ENCODE assay signal across 1 cellular context in genomic region chr1:1400576-1401456, GRCh38.
TF ChIP-seq lines count a peak whose summit lies in the region.

No MANE protein-coding gene starts in this region.

TF ChIP-seq in HepG2, 621 proteins besides CTCF, POLR2A, EP300 and RAD21 (continued from another document and continues in another):
- no peak for TF ChIP-seq CEBPZ (IDR thresholded peaks at IDR 0.05; ENCODE audit: low read length)
- TF ChIP-seq ASH2L (IDR thresholded peaks at IDR 0.05; ENCODE audit: insufficient read length, low read depth, low read length), result peak; percentile 89
- TF ChIP-seq EED (CRISPR knock-in tag; IDR thresholded peaks at IDR 0.05), result no peak
- peak; percentile 89; the same call in 1 of the 2 replicates for TF ChIP-seq ZSCAN31 (CRISPR knock-in tag; IDR thresholded peaks at IDR 0.05; ENCODE audit: low read depth)
- TF ChIP-seq ZKSCAN5 (CRISPR knock-in tag; IDR thresholded peaks at IDR 0.05), result 0 out of 2 replicates have a peak, but pooled peaks have one; percentile 61
- peak; percentile 69; the same call in 1 of the 2 replicates for TF ChIP-seq ZNF296 (CRISPR knock-in tag; conservative IDR thresholded peaks at IDR 0.05)
- TF ChIP-seq PHF20 (CRISPR knock-in tag; IDR thresholded peaks at IDR 0.05), result peak; percentile 71
- peak; percentile 69 for TF ChIP-seq CEBPG (CRISPR knock-in tag; IDR thresholded peaks at IDR 0.05)
- peak; percentile 99 for TF ChIP-seq SALL1 (CRISPR knock-in tag; IDR thresholded peaks at IDR 0.05)
- TF ChIP-seq DRAP1 (CRISPR knock-in tag; IDR thresholded peaks at IDR 0.05), result peak; percentile 85
- TF ChIP-seq SMARCE1 (IDR thresholded peaks at IDR 0.05; ENCODE audit: borderline replicate concordance), result no peak
- peak; percentile 88 for TF ChIP-seq POGK (CRISPR knock-in tag; conservative IDR thresholded peaks at IDR 0.05)
- no peak for TF ChIP-seq KLF9 (CRISPR knock-in tag; IDR thresholded peaks at IDR 0.05; ENCODE audit: low read depth)
- TF ChIP-seq KDM1A (CRISPR knock-in tag; IDR thresholded peaks at IDR 0.05), result peak; percentile 84
- peak; percentile 87 for TF ChIP-seq ZNF639 (CRISPR knock-in tag; conservative IDR thresholded peaks at IDR 0.05)
- TF ChIP-seq ZNF382 (CRISPR knock-in tag; IDR thresholded peaks at IDR 0.05; ENCODE audit: borderline replicate concordance), result no peak
- TF ChIP-seq KLF16 (CRISPR knock-in tag; IDR thresholded peaks at IDR 0.05), result peak in 1 of 2 experiments; percentile 96; a peak in 2 of 4 replicates
- peak; percentile 36; the same call in 1 of the 2 replicates for TF ChIP-seq SNAI1 (CRISPR knock-in tag; IDR thresholded peaks at IDR 0.05; ENCODE audit: borderline replicate concordance)
- TF ChIP-seq ZHX2 (IDR thresholded peaks at IDR 0.05; ENCODE audit: low read depth), result peak; percentile 65; the same call in 1 of the 2 replicates
- no peak; the same call in 1 of the 2 replicates for TF ChIP-seq ZHX2 (CRISPR knock-in tag; IDR thresholded peaks at IDR 0.05; ENCODE audit: borderline replicate concordance)
- TF ChIP-seq EHMT2 (IDR thresholded peaks at IDR 0.05; ENCODE audit: borderline replicate concordance, low read depth, low read length), result no peak
- no peak for TF ChIP-seq RAD51 (IDR thresholded peaks at IDR 0.05; ENCODE audit: borderline replicate concordance)
- peak; percentile 62 for TF ChIP-seq KDM3A (CRISPR knock-in tag; IDR thresholded peaks at IDR 0.05; ENCODE audit: low read depth)
- TF ChIP-seq ZSCAN21 (CRISPR knock-in tag; IDR thresholded peaks at IDR 0.05; ENCODE audit: borderline replicate concordance), result peak; percentile 89
- TF ChIP-seq FOXA1 (IDR thresholded peaks at IDR 0.05), result peak; percentile 73
- peak; percentile 99 for TF ChIP-seq FOXA1 (CRISPR knock-in tag; IDR thresholded peaks at IDR 0.05)
- TF ChIP-seq PHF8 (CRISPR knock-in tag; IDR thresholded peaks at IDR 0.05), result peak; percentile 57
- TF ChIP-seq AKNA (CRISPR knock-in tag; IDR thresholded peaks at IDR 0.05; ENCODE audit: borderline replicate concordance), result no peak; the same call in 1 of the 2 replicates
- TF ChIP-seq ZNF782 (CRISPR knock-in tag; IDR thresholded peaks at IDR 0.05; ENCODE audit: borderline replicate concordance), result no peak
- no peak for TF ChIP-seq ZNF570 (CRISPR knock-in tag; IDR thresholded peaks at IDR 0.05; ENCODE audit: borderline replicate concordance)
- peak; percentile 99 for TF ChIP-seq NR2F6 (IDR thresholded peaks at IDR 0.05)
- peak; percentile 100 for TF ChIP-seq NR2F6 (CRISPR knock-in tag; IDR thresholded peaks at IDR 0.05)
- peak; percentile 52; the same call in 1 of the 2 replicates for TF ChIP-seq BATF2 (CRISPR knock-in tag; IDR thresholded peaks at IDR 0.05)
- TF ChIP-seq CREB3 (CRISPR knock-in tag; IDR thresholded peaks at IDR 0.05), result no peak
- peak; percentile 95; the same call in 1 of the 2 replicates for TF ChIP-seq ZSCAN9 (CRISPR knock-in tag; IDR thresholded peaks at IDR 0.05; ENCODE audit: borderline replicate concordance)
- peak; percentile 94 for TF ChIP-seq ZBTB38 (CRISPR knock-in tag; IDR thresholded peaks at IDR 0.05)
- no peak for TF ChIP-seq TRIM24 (CRISPR knock-in tag; IDR thresholded peaks at IDR 0.05)
- TF ChIP-seq TEF (CRISPR knock-in tag; IDR thresholded peaks at IDR 0.05), result no peak
- TF ChIP-seq STAG1 (CRISPR knock-in tag; IDR thresholded peaks at IDR 0.05), result peak; percentile 51
